Comparison of ENCODE assay signal across 18 cellular contexts in the genomic region with DNA sequence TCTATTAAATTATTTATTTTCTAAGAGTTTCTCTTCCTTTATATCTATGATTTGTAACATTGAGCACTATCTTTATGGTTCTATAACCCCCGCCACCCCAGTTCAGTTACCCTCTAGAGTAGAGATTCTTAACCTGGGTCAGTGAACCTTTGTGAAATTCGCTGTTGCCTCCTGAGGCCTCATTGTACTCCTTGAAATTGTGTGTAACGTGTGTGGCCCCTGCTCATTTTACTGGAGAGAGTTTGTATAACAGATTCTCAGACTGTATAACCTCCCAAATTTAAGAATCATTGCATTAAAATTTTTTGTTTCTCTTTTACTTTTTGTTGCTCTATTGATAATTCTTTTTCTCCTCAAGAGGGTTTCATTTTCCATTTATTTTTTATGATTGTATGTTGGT.
"Had no signal": no experiment of that assay in that cellular context is flagged by ENCODE, and none has a peak within 500 bp of the region (broad histone marks: within the 10 kb centered on the region; RNA-seq: fewer than 3 reads in every experiment).

No MANE protein-coding gene starts in this region.

- DNase-seq: activated CD4-positive, alpha-beta T cell treated with anti-CD3 and anti-CD28 coated beads, Interleukin-2, amount 50 U/mL, for 4 hours; activated CD8-positive, alpha-beta memory T cell treated with anti-CD3 and anti-CD28 coated beads, Interleukin-2, amount 50 U/mL, for 48 hours; activated naive CD4-positive, alpha-beta T cell treated with Interleukin-2 at 50 U/mL for 16 hours; activated naive CD8-positive, alpha-beta T cell treated with anti-CD3 and anti-CD28 coated beads for 36 hours; activated T-cell treated with anti-CD3 and anti-CD28 coated beads, Interleukin-2, amount 50 U/mL, for 4 hours; amniotic stem cell; dorsolateral prefrontal cortex; left colon; occipital lobe; sigmoid colon; stimulated activated CD4-positive, alpha-beta T cell treated with anti-CD3 and anti-CD28 coated beads, Interleukin-4, amount 100 ng/mL, for 24 hours; stimulated activated naive CD4-positive, alpha-beta T cell treated with Interleukin-2 at 50 U/mL for 16 hours; T-helper 1 cell; upper lobe of left lung had no signal

- H3K27ac ChIP-seq: breast epithelium, dorsolateral prefrontal cortex, esophagus muscularis mucosa, gastroesophageal sphincter, heart left ventricle, sigmoid colon, upper lobe of left lung had no signal

- H3K36me3 ChIP-seq: breast epithelium, esophagus muscularis mucosa, gastroesophageal sphincter, heart left ventricle, sigmoid colon, upper lobe of left lung had no signal

- H3K4me3 ChIP-seq: breast epithelium, dorsolateral prefrontal cortex, esophagus muscularis mucosa, gastroesophageal sphincter, heart left ventricle, sigmoid colon, upper lobe of left lung had no signal

- ATAC-seq: activated T-cell treated with anti-CD3 and anti-CD28 coated beads, Interleukin-2, amount 50 U/mL, for 4 hours; gastroesophageal sphincter; left colon had no signal

- H3K9me3 ChIP-seq: breast epithelium, esophagus muscularis mucosa, gastroesophageal sphincter, heart left ventricle, sigmoid colon, upper lobe of left lung had no signal

- H3K4me1 ChIP-seq: breast epithelium, esophagus muscularis mucosa, gastroesophageal sphincter, upper lobe of left lung had no signal

- H3K27me3 ChIP-seq: breast epithelium, dorsolateral prefrontal cortex, esophagus muscularis mucosa, gastroesophageal sphincter, heart left ventricle, sigmoid colon, upper lobe of left lung had no signal
